17 cellular contexts compared by ENCODE assay signal in genomic region chr13:45222919-45223318, GRCh38. TPM values are rescaled to one million over a fixed set of nuclear protein-coding genes. Genes with fewer than 3 reads are reported as not detected.
DNase-seq lines count a peak whose midpoint lies in the region; ATAC-seq and TF ChIP-seq lines count a peak whose summit lies in the region.
"Had no signal": no experiment of that assay in that cellular context is flagged by ENCODE, and none has a peak within 500 bp of the region (broad histone marks: within the 10 kb centered on the region; RNA-seq: fewer than 3 reads in every experiment).

No MANE protein-coding gene starts in this region.

- H3K9me3 Mint-ChIP-seq in chondrocyte (ENCODE audit: low read depth), result no peaks in the 10 kb centered on the region
- H3K9me3 Mint-ChIP-seq: CD4-positive, CD25-positive, alpha-beta regulatory T cell; CD8-positive, alpha-beta T cell had no signal

- H3K4me3 Mint-ChIP-seq in chondrocyte (ENCODE audit: unreplicated experiment), result no peak overlapping the region
- H3K4me3 Mint-ChIP-seq: B cell; CD4-positive, CD25-positive, alpha-beta regulatory T cell; CD8-positive, alpha-beta T cell had no signal

- peaks cover 39% of the 10 kb centered on the region for H3K4me1 Mint-ChIP-seq in chondrocyte (ENCODE audit: low read depth)

- H3K79me2 ChIP-seq in PC-9 (ENCODE audit: low read depth), result peaks cover 40% of the 10 kb centered on the region

- H3K4me2 ChIP-seq in PC-9, result no peak overlapping the region
- H3K4me2 ChIP-seq: BLaER1 had no signal

- no peak overlapping the region for H3K4me3 ChIP-seq in HEK293 (ENCODE audit: low read depth, low read length)
- no peak overlapping the region for H3K4me3 ChIP-seq in RWPE2 (ENCODE audit: severe bottlenecking)
- no peak overlapping the region for H3K4me3 ChIP-seq in PC-9
- H3K4me3 ChIP-seq: BLaER1, HAP-1 had no signal

- BruUV-seq in PC-9 (replicated peaks; lab: Mats Ljungman, UMichigan), result no TSS peak

- DNase-seq in RWPE2 (ENCODE audit: low spot score) (no peak), chondrocyte (ENCODE audit: low spot score) (no peak), GM13976 (ENCODE audit: low spot score) (no peak), PC-9 (no peak)
- DNase-seq: Caco-2; CD4-positive, CD25-positive, alpha-beta regulatory T cell; CD8-positive, alpha-beta T cell; DMS153; DND-41; GOT3 had no signal

- POLR2A ChIA-PET in HEK293 (lab: Yijun Ruan, JAX) (no interaction called here), PC-9 (lab: Charles Lee; ENCODE audit: unreplicated experiment) (no interaction called here)

- no peaks in the 10 kb centered on the region for H3K36me3 ChIP-seq in HEK293 (ENCODE audit: control insufficient read depth in 2 of 2, insufficient read depth in 1 of 2, low read length in 2 of 2)
- no peaks in the 10 kb centered on the region for H3K36me3 ChIP-seq in RWPE2 (ENCODE audit: low read depth)
- H3K36me3 ChIP-seq in PC-9 (ENCODE audit: low read depth), result no peaks in the 10 kb centered on the region
- H3K36me3 ChIP-seq: HAP-1 had no signal

- H3F3A ChIP-seq in PC-9 (ENCODE audit: insufficient read depth, low read depth), result peaks cover 22% of the 10 kb centered on the region

- ATAC-seq in RWPE2 (ENCODE audit: low read depth), result no peak
- ATAC-seq in GM18873 (IDR thresholded peaks at IDR 0.05; ENCODE audit: low FRiP score, unreplicated experiment), result no peak
- ATAC-seq: CD8-positive, alpha-beta T cell had no signal

- H3K27me3 ChIP-seq in RWPE2 (ENCODE audit: insufficient read depth, poor library complexity, severe bottlenecking), result no peaks in the 10 kb centered on the region
- H3K27me3 ChIP-seq in PC-9 (ENCODE audit: insufficient read depth, low read depth), result no peaks in the 10 kb centered on the region
- H3K27me3 ChIP-seq: BLaER1 had no signal

- H3K9me3 ChIP-seq in HEK293 (ENCODE audit: control insufficient read depth, insufficient read depth, low read depth, low read length) (no peaks in the 10 kb centered on the region), RWPE2 (ENCODE audit: severe bottlenecking) (no peaks in the 10 kb centered on the region), PC-9 (ENCODE audit: insufficient read depth, low read depth) (no peaks in the 10 kb centered on the region)
- H3K9me3 ChIP-seq: BLaER1, Caco-2, HAP-1 had no signal

- no peaks in the 10 kb centered on the region for H4K20me1 ChIP-seq in PC-9 (ENCODE audit: insufficient read depth)

- no peak for TF ChIP-seq CTCF in HEK293 (tag by site-specific recombination; IDR thresholded peaks at IDR 0.05)
- no peak for TF ChIP-seq CTCF in RWPE2 (IDR thresholded peaks at IDR 0.05; ENCODE audit: poor library complexity, severe bottlenecking)
- TF ChIP-seq CTCF in chondrocyte (IDR thresholded peaks at IDR 0.05), result no peak
- TF ChIP-seq CTCF in GM13976 (IDR thresholded peaks at IDR 0.05; ENCODE audit: borderline replicate concordance, control extremely low read depth, extremely low read depth, insufficient read depth, missing control alignments), result no peak
- no peak for TF ChIP-seq CTCF in PC-9 (conservative IDR thresholded peaks at IDR 0.05)

- H3K27me3 Mint-ChIP-seq in chondrocyte (ENCODE audit: low read depth), result no peaks in the 10 kb centered on the region
- H3K27me3 Mint-ChIP-seq: B cell; CD4-positive, CD25-positive, alpha-beta regulatory T cell had no signal

- CTCF ChIA-PET in HEK293 (lab: Yijun Ruan, JAX) (no interaction called here), PC-9 (lab: Charles Lee) (interaction anchor here (0.6 to 0.7 kb wide), 2 partner anchors 16 to 21 kb away, joined by 3 to 11 read pairs; no protein-coding TSS in a partner anchor)

- in situ Hi-C loops in GM13976 (cut with MboI; ENCODE audit: low sequenced_read_pairs, unreplicated experiment), result no loop called here

- no peak overlapping the region for H2AFZ ChIP-seq in PC-9

- intact Hi-C loops in PC-9 (cut with micrococcal nuclease; ENCODE audit: unreplicated experiment), result no loop called here

- H3K27ac Mint-ChIP-seq in chondrocyte (ENCODE audit: unreplicated experiment), result peak overlapping the region; percentile 57
- H3K27ac Mint-ChIP-seq: B cell; CD4-positive, CD25-positive, alpha-beta regulatory T cell; CD8-positive, alpha-beta T cell had no signal

- no peaks in the 10 kb centered on the region for H3K9me2 ChIP-seq in PC-9 (ENCODE audit: insufficient read depth)

- H3K4me1 ChIP-seq in HEK293 (ENCODE audit: control insufficient read depth, insufficient read depth, low read length) (peaks cover 8% of the 10 kb centered on the region), RWPE2 (ENCODE audit: insufficient read depth, poor library complexity, severe bottlenecking) (peaks cover 31% of the 10 kb centered on the region), PC-9 (replicated peaks; ENCODE audit: insufficient read depth) (peaks cover 28% of the 10 kb centered on the region)
- H3K4me1 ChIP-seq: BLaER1 had no signal

- H3K36me3 Mint-ChIP-seq in chondrocyte (ENCODE audit: low read depth), result no peaks in the 10 kb centered on the region

- H3K27ac ChIP-seq in HEK293 (ENCODE audit: extremely low read depth, low read depth, low read length) (no peak overlapping the region), RWPE2 (ENCODE audit: poor library complexity, severe bottlenecking) (peak overlapping the region; percentile 96), PC-9 (no peak overlapping the region)
- H3K27ac ChIP-seq: 22Rv1, BLaER1, C4-2B had no signal

TF ChIP-seq in HEK293, 187 proteins besides CTCF, POLR2A, EP300 and RAD21:
- peak; percentile 91 for TF ChIP-seq ZNF394 (tag by site-specific recombination; IDR thresholded peaks at IDR 0.05; ENCODE audit: borderline replicate concordance)
- no peak for TF ChIP-seq ZNF23 (tag by site-specific recombination; IDR thresholded peaks at IDR 0.05; ENCODE audit: borderline replicate concordance)

RNA-seq across cellular contexts. Expression of gene KCTD4, which starts 22.1 kb away (rescaled TPM):
- total RNA-seq in chondrocyte (not detected in 3 replicates), PC-9 (2021) (not detected in 2 replicates)
- total RNA-seq: B cell; Caco-2; CD4-positive, CD25-positive, alpha-beta regulatory T cell; CD8-positive, alpha-beta T cell had no signal
